ENCODE assay signal across 9 cellular contexts in genomic region chr12:85279449-85280137, GRCh38. TPM values are rescaled to one million over a fixed set of nuclear protein-coding genes. Genes with fewer than 3 reads are reported as not detected.
DNase-seq lines count a peak whose midpoint lies in the region; ATAC-seq and TF ChIP-seq lines count a peak whose summit lies in the region.
"Had no signal": no experiment of that assay in that cellular context is flagged by ENCODE, and none has a peak within 500 bp of the region (broad histone marks: within the 10 kb centered on the region; RNA-seq: fewer than 3 reads in every experiment).

No MANE protein-coding gene starts in this region.

- H3K36me3 Mint-ChIP-seq in T-helper 1 cell treated with Interleukin-12 subunit alpha and Interleukin-12 subunit beta and Interleukin-4 antibody, amounts not matched to agents 30 μg/mL and 1 μg/mL, for 36 hours (ENCODE audit: low read depth): no peaks in the 10 kb centered on the region

- H3K27me3 ChIP-seq in thyroid gland: peaks cover 42% of the 10 kb centered on the region

- H3K4me3 ChIP-seq in choroid plexus epithelial cell (ENCODE audit: low read depth, low read length) (peak overlapping the region; percentile 84), thyroid gland (replicated peaks in 1 of 3) (peak overlapping the region in 1 of 3 donors; percentile 16)

- peaks cover 11 to 19% of the 10 kb centered on the region in 2 donors for H3K4me1 ChIP-seq in thyroid gland

- H3K27ac ChIP-seq in thyroid gland: no peak overlapping the region

- intact Hi-C loops in thyroid gland (cut with DNase I): no loop called here

- ATAC-seq in left lobe of liver (peak; percentile 19), HG03108 (IDR thresholded peaks at IDR 0.05; ENCODE audit: unreplicated experiment) (no peak)

- TF ChIP-seq POLR2A in thyroid gland (IDR thresholded peaks at IDR 0.05): no peak

- H3K4me1 Mint-ChIP-seq in T-helper 1 cell treated with Interleukin-12 subunit alpha and Interleukin-12 subunit beta and Interleukin-4 antibody, amounts not matched to agents 30 μg/mL and 1 μg/mL, for 36 hours (ENCODE audit: low read depth): peaks cover 4% of the 10 kb centered on the region

- no peak overlapping the region for H3K4me3 Mint-ChIP-seq in T-helper 1 cell treated with Interleukin-12 subunit alpha and Interleukin-12 subunit beta and Interleukin-4 antibody, amounts not matched to agents 30 μg/mL and 1 μg/mL, for 36 hours

- H3K9me3 Mint-ChIP-seq in T-helper 1 cell treated with Interleukin-12 subunit alpha and Interleukin-12 subunit beta and Interleukin-4 antibody, amounts not matched to agents 30 μg/mL and 1 μg/mL, for 36 hours: no peaks in the 10 kb centered on the region

- TF ChIP-seq CTCF in choroid plexus epithelial cell (conservative IDR thresholded peaks at IDR 0.05; ENCODE audit: low read depth, low read length) (no peak), thyroid gland (IDR thresholded peaks at IDR 0.05) (no peak)

- H3K36me3 ChIP-seq in thyroid gland: no peaks in the 10 kb centered on the region

- WGBS in thyroid gland, 2 donors: 5% methylated on average over 33 to 37 of the region's 39 CpGs

- H3K27ac Mint-ChIP-seq in T-helper 1 cell treated with Interleukin-12 subunit alpha and Interleukin-12 subunit beta and Interleukin-4 antibody, amounts not matched to agents 30 μg/mL and 1 μg/mL, for 36 hours: peak overlapping the region; percentile 55

- peaks cover 66% of the 10 kb centered on the region for H3K27me3 Mint-ChIP-seq in T-helper 1 cell treated with Interleukin-12 subunit alpha and Interleukin-12 subunit beta and Interleukin-4 antibody, amounts not matched to agents 30 μg/mL and 1 μg/mL, for 36 hours (ENCODE audit: low read depth)

- H3K9me3 ChIP-seq in thyroid gland: no peaks in the 10 kb centered on the region

- DNase-seq in T-helper 1 cell: no peak
- peak; percentile 52 for DNase-seq in choroid plexus epithelial cell (ENCODE audit: low read depth)
- no peak for DNase-seq in left lobe of liver (ENCODE audit: low spot score)
- DNase-seq in thyroid gland: peak; percentile 10 to 14
- DNase-seq in NOMO-1 treated with DMSO at 0.1 percent for 48 hours (lab: John Stamatoyannopoulos, UW; ENCODE audit: unreplicated experiment): no peak
- no peak for DNase-seq in 8988T

RNA-seq across cellular contexts. Expression of gene ALX1, which starts 0.4 kb away (rescaled TPM):
- total RNA-seq in left lobe of liver (not detected), thyroid gland (1 to 10 TPM in 1 of 4 donors, not detected in 3; 1.1 TPM)
- total RNA-seq: pulmonary artery endothelial cell had no signal

Comparison
In these comparisons a context has a peak if more than half of its experiments do, and no peak if none do; other contexts are left out.
1. DNase-seq: peak in choroid plexus epithelial cell (single experiment) and thyroid gland (2 of 2); none in T-helper 1 cell (0 of 5), left lobe of liver (single experiment), NOMO-1 treated with DMSO at 0.1 percent for 48 hours (single experiment) and 8988T (single experiment).